ENCODE assay signal across 8 cellular contexts in genomic region chr12:4031703-4032291, GRCh38.
DNase-seq lines count a peak whose midpoint lies in the region; ATAC-seq and TF ChIP-seq lines count a peak whose summit lies in the region.

No MANE protein-coding gene starts in this region.

- H3K36me3 Mint-ChIP-seq in Caco-2 (ENCODE audit: insufficient read depth, unreplicated experiment), result peaks cover 8% of the 10 kb centered on the region
- no peaks in the 10 kb centered on the region for H3K36me3 Mint-ChIP-seq in progenitor cell of endocrine pancreas (ENCODE audit: insufficient read depth)

- intact Hi-C loops in Caco-2 (cut with micrococcal nuclease; ENCODE audit: unreplicated experiment), result loop anchor here (1.0 kb wide), 4 partner anchors 16 to 134 kb away; no protein-coding TSS in a partner anchor

- peak overlapping the region; percentile 96 for H3K27ac Mint-ChIP-seq in Caco-2 (ENCODE audit: unreplicated experiment)
- peak overlapping the region; percentile 96 for H3K27ac Mint-ChIP-seq in progenitor cell of endocrine pancreas

- H3K9me3 Mint-ChIP-seq in Caco-2 (ENCODE audit: unreplicated experiment) (no peaks in the 10 kb centered on the region), progenitor cell of endocrine pancreas (ENCODE audit: low read depth) (no peaks in the 10 kb centered on the region)

- H3K4me3 Mint-ChIP-seq in Caco-2 (ENCODE audit: unreplicated experiment) (peak overlapping the region; percentile 67), progenitor cell of endocrine pancreas (ENCODE audit: low read depth) (peak overlapping the region; percentile 31)

- TF ChIP-seq CTCF in Caco-2 (IDR thresholded peaks at IDR 0.05; ENCODE audit: insufficient read depth in 1 of 2, low read depth in 1 of 2, low read length in 1 of 2, severe bottlenecking in 1 of 2, unreplicated experiment in 1 of 2), result peak in 1 of 2 experiments; percentile 24
- TF ChIP-seq CTCF in fibroblast of pulmonary artery (IDR thresholded peaks at IDR 0.05; ENCODE audit: low read length, missing control alignments), result no peak
- peak; percentile 37 for TF ChIP-seq CTCF in progenitor cell of endocrine pancreas (IDR thresholded peaks at IDR 0.05; ENCODE audit: unreplicated experiment)

- CTCF ChIA-PET in Caco-2 (lab: Charles Lee), result interaction anchor here (0.9 to 2.9 kb wide), 9 partner anchors 16 to 245 kb away, joined by 3 to 19 read pairs (median 5); no protein-coding TSS in a partner anchor

- peak overlapping the region; percentile 28 for H3K4me3 ChIP-seq in Caco-2 (ENCODE audit: low read depth, low read length)
- H3K4me3 ChIP-seq in SJSA1, result peak overlapping the region; percentile 17; the same call in 1 of the 2 replicates
- peak overlapping the region; percentile 5 for H3K4me3 ChIP-seq in fibroblast of pulmonary artery (replicated peaks; ENCODE audit: low read depth, low read length)

- H3K36me3 ChIP-seq in Caco-2 (ENCODE audit: control insufficient read depth, insufficient read depth, low read length), result no peaks in the 10 kb centered on the region
- no peaks in the 10 kb centered on the region for H3K36me3 ChIP-seq in SJSA1

- H3K27me3 ChIP-seq in Caco-2 (replicated peaks; ENCODE audit: control insufficient read depth, insufficient read depth, low read length) (no peaks in the 10 kb centered on the region), SJSA1 (replicated peaks) (peaks cover 2% of the 10 kb centered on the region; the same call in 1 of the 2 replicates)

- TSS peak; percentile 48 for BruUV-seq in Caco-2 (replicated peaks; lab: Mats Ljungman, UMichigan)

- no peak for ATAC-seq in HG03135 (IDR thresholded peaks at IDR 0.05; ENCODE audit: unreplicated experiment)

- H3K4me1 Mint-ChIP-seq in Caco-2 (ENCODE audit: low read depth, unreplicated experiment) (peaks cover 62% of the 10 kb centered on the region), progenitor cell of endocrine pancreas (ENCODE audit: low read depth) (peaks cover 31% of the 10 kb centered on the region)

- DNase-seq in Caco-2 (no peak), SJSA1 (ENCODE audit: low read depth in 1 of 2, low spot score in 2 of 2) (no peak), fibroblast of pulmonary artery (ENCODE audit: low read depth) (peak; percentile 22), progenitor cell of endocrine pancreas (ENCODE audit: low spot score, unreplicated experiment) (no peak), NCI-H2227 treated with DMSO at 0.1 percent for 48 hours (lab: John Stamatoyannopoulos, UW) (no peak), NOMO-1 (lab: John Stamatoyannopoulos, UW; ENCODE audit: unreplicated experiment in 2 of 2) (no peak), HPDE6-E6E7 (ENCODE audit: extremely low spot score) (no peak)

- POLR2A ChIA-PET in Caco-2 (lab: Charles Lee), result interaction anchor here (0.5 to 2.9 kb wide), 12 partner anchors 16 to 289 kb away, joined by 3 to 53 read pairs (median 5); no protein-coding TSS in a partner anchor

- H3K4me1 ChIP-seq in Caco-2 (peaks cover 49% of the 10 kb centered on the region), SJSA1 (replicated peaks) (peaks cover 14% of the 10 kb centered on the region)

- H3K9me3 ChIP-seq in Caco-2 (no peaks in the 10 kb centered on the region), SJSA1 (replicated peaks) (no peaks in the 10 kb centered on the region)

- H3K27ac ChIP-seq in SJSA1, result peak overlapping the region; percentile 73

- no peaks in the 10 kb centered on the region for H3K27me3 Mint-ChIP-seq in Caco-2 (ENCODE audit: insufficient read depth, unreplicated experiment)
- H3K27me3 Mint-ChIP-seq in progenitor cell of endocrine pancreas, result peaks cover 8% of the 10 kb centered on the region
